15 cellular contexts compared by ENCODE assay signal in genomic region chr15:101180620-101181307, GRCh38.
DNase-seq lines count a peak whose midpoint lies in the region; ATAC-seq, FAIRE-seq and TF ChIP-seq lines count a peak whose summit lies in the region.
"Had no signal": no experiment of that assay in that cellular context is flagged by ENCODE, and none has a peak within 500 bp of the region (broad histone marks: within the 10 kb centered on the region; RNA-seq: fewer than 3 reads in every experiment).

No MANE protein-coding gene starts in this region.

- H3K4me3 ChIP-seq in ACC112 (ENCODE audit: low read depth, low read length) = no peak overlapping the region
- no peak overlapping the region for H3K4me3 ChIP-seq in CD8-positive, alpha-beta T cell (ENCODE audit: low read depth, low read length)
- H3K4me3 ChIP-seq: dorsolateral prefrontal cortex had no signal

- H3K4me1 ChIP-seq in ACC112 (ENCODE audit: control insufficient read depth, insufficient read depth, low read length, unreplicated experiment) = peaks cover 17% of the 10 kb centered on the region
- peaks cover 19% of the 10 kb centered on the region for H3K4me1 ChIP-seq in CD8-positive, alpha-beta T cell (ENCODE audit: insufficient read depth, low read length)

- DNase-seq in CD8-positive, alpha-beta T cell = peak in 2 of 7 experiments; percentile 12 to 38
- DNase-seq in nephron progenitor cell (no peak), NCI-H1436 (lab: John Stamatoyannopoulos, UW) (no peak), SIG-M5 treated with dmso at 0.1 percent for 504 hours (lab: John Stamatoyannopoulos, UW; ENCODE audit: unreplicated experiment) (no peak), HCEC 1CT (no peak), frontal cortex (ENCODE audit: low spot score in 2 of 2) (no peak)
- DNase-seq: anterior cingulate cortex; dorsolateral prefrontal cortex; GF-D8; H9; stimulated activated CD4-positive, alpha-beta T cell treated with anti-CD3 and anti-CD28 coated beads, Interleukin-4, amount 100 ng/mL, for 24 hours; stimulated activated naive CD4-positive, alpha-beta T cell treated with Interleukin-2 at 50 U/mL for 16 hours had no signal

- ATAC-seq in CD8-positive, alpha-beta T cell = peak; percentile 78
- no peak for ATAC-seq in activated T-helper 17 cell treated with anti-CD3 and anti-CD28 coated beads, Interleukin-2, amount 50 U/mL, for 72 hours (replicated peaks)

- CTCF ChIA-PET in CD8-positive, alpha-beta T cell (lab: Charles Lee) = interaction anchor here (0.8 to 1.4 kb wide), 3 partner anchors 14 to 173 kb away, joined by 3 to 4 read pairs (median 3); no protein-coding TSS in a partner anchor

- H3K27ac ChIP-seq in ACC112 (ENCODE audit: low read depth, low read length) = peak overlapping the region; percentile 70
- H3K27ac ChIP-seq in CD8-positive, alpha-beta T cell (ENCODE audit: low read depth, low read length) = peak overlapping the region; percentile 24
- H3K27ac ChIP-seq: dorsolateral prefrontal cortex had no signal

- peaks cover 80% of the 10 kb centered on the region for H3K79me2 ChIP-seq in ACC112 (ENCODE audit: control insufficient read depth, insufficient read depth, low read length, unreplicated experiment)

- no peaks in the 10 kb centered on the region for H3K27me3 ChIP-seq in ACC112 (ENCODE audit: insufficient read depth, low read length)
- H3K27me3 ChIP-seq in CD8-positive, alpha-beta T cell (ENCODE audit: insufficient read depth, low read length) = no peaks in the 10 kb centered on the region
- H3K27me3 ChIP-seq: dorsolateral prefrontal cortex had no signal

- no peak for FAIRE-seq in frontal cortex (lab: Jason Lieb, UNC)
- FAIRE-seq: GM18507 had no signal

- H3K36me3 Mint-ChIP-seq in CD8-positive, alpha-beta T cell = peaks cover 29% of the 10 kb centered on the region
- peaks cover 96% of the 10 kb centered on the region for H3K36me3 Mint-ChIP-seq in activated T-helper 17 cell treated with anti-CD3 and anti-CD28 coated beads, Interleukin-2, amount 50 U/mL, for 72 hours (ENCODE audit: low read depth)
- H3K36me3 Mint-ChIP-seq in nephron progenitor cell (ENCODE audit: low read depth) = peaks cover 88% of the 10 kb centered on the region

- H2AFZ ChIP-seq in ACC112 (ENCODE audit: low read length, unreplicated experiment) = no peak overlapping the region

- no peaks in the 10 kb centered on the region for H3K9me3 ChIP-seq in CD8-positive, alpha-beta T cell (ENCODE audit: low read length)

- peak overlapping the region; percentile 20 for H3K4me3 Mint-ChIP-seq in CD8-positive, alpha-beta T cell
- no peak overlapping the region for H3K4me3 Mint-ChIP-seq in activated T-helper 17 cell treated with anti-CD3 and anti-CD28 coated beads, Interleukin-2, amount 50 U/mL, for 72 hours
- H3K4me3 Mint-ChIP-seq in nephron progenitor cell = no peak overlapping the region
- H3K4me3 Mint-ChIP-seq: H9 had no signal

- H3K27ac Mint-ChIP-seq in CD8-positive, alpha-beta T cell = peak overlapping the region; percentile 87
- H3K27ac Mint-ChIP-seq in activated T-helper 17 cell treated with anti-CD3 and anti-CD28 coated beads, Interleukin-2, amount 50 U/mL, for 72 hours = peak overlapping the region; percentile 43
- H3K27ac Mint-ChIP-seq in nephron progenitor cell = peak overlapping the region; percentile 16

- no peak for TF ChIP-seq CTCF in CD8-positive, alpha-beta T cell (IDR thresholded peaks at IDR 0.05)
- no peak for TF ChIP-seq CTCF in nephron progenitor cell (IDR thresholded peaks at IDR 0.05)

- intact Hi-C loops in CD8-positive, alpha-beta T cell (cut with DNase I, micrococcal nuclease) = no loop called here

- H3K36me3 ChIP-seq in ACC112 (ENCODE audit: insufficient read depth, low read length) = peaks cover 44% of the 10 kb centered on the region
- peaks cover 14% of the 10 kb centered on the region for H3K36me3 ChIP-seq in CD8-positive, alpha-beta T cell (ENCODE audit: insufficient read depth, low read length)

- H3K9me3 Mint-ChIP-seq in CD8-positive, alpha-beta T cell = no peaks in the 10 kb centered on the region
- no peaks in the 10 kb centered on the region for H3K9me3 Mint-ChIP-seq in activated T-helper 17 cell treated with anti-CD3 and anti-CD28 coated beads, Interleukin-2, amount 50 U/mL, for 72 hours
- H3K9me3 Mint-ChIP-seq in nephron progenitor cell = peaks cover 14% of the 10 kb centered on the region
- H3K9me3 Mint-ChIP-seq: H9 had no signal

- POLR2A ChIA-PET in CD8-positive, alpha-beta T cell (lab: Charles Lee) = no interaction called here

- H3K4me1 Mint-ChIP-seq in CD8-positive, alpha-beta T cell (ENCODE audit: low read depth) = peaks cover 33% of the 10 kb centered on the region
- H3K4me1 Mint-ChIP-seq in activated T-helper 17 cell treated with anti-CD3 and anti-CD28 coated beads, Interleukin-2, amount 50 U/mL, for 72 hours = peaks cover 26% of the 10 kb centered on the region
- peaks cover 26% of the 10 kb centered on the region for H3K4me1 Mint-ChIP-seq in nephron progenitor cell

- H3K27me3 Mint-ChIP-seq in CD8-positive, alpha-beta T cell (ENCODE audit: low read depth) = no peaks in the 10 kb centered on the region
- H3K27me3 Mint-ChIP-seq in activated T-helper 17 cell treated with anti-CD3 and anti-CD28 coated beads, Interleukin-2, amount 50 U/mL, for 72 hours = no peaks in the 10 kb centered on the region
- H3K27me3 Mint-ChIP-seq in nephron progenitor cell (ENCODE audit: low read depth, poor library complexity) = no peaks in the 10 kb centered on the region

Comparison
In these comparisons a context has a peak if more than half of its experiments do, and no peak if none do; other contexts are left out.
1. H3K27ac Mint-ChIP-seq: peak in every context shown above with its lines; median percentile 87 in CD8-positive, alpha-beta T cell; 43 in activated T-helper 17 cell treated with anti-CD3 and anti-CD28 coated beads, Interleukin-2, amount 50 U/mL, for 72 hours; 16 in nephron progenitor cell.